8 cellular contexts compared by ENCODE assay signal in genomic region chr1:204128964-204129896, GRCh38. TPM values are rescaled to one million over a fixed set of nuclear protein-coding genes. Genes with fewer than 3 reads are reported as not detected.
A peak's percentile ranks its signal among the peaks of the same experiment; 100 is the strongest.
DNase-seq lines count a peak whose midpoint lies in the region; ATAC-seq and TF ChIP-seq lines count a peak whose summit lies in the region.

No MANE protein-coding gene starts in this region.

- no peaks in the 10 kb centered on the region for H3K36me3 ChIP-seq in mucosa of descending colon (ENCODE audit: low read depth)

- no peaks in the 10 kb centered on the region for H3K9me3 ChIP-seq in mucosa of descending colon

- peak overlapping the region; percentile 48 for H3K27ac ChIP-seq in epithelial cell of prostate

- peak; percentile 69 for TF ChIP-seq CTCF in mucosa of descending colon (IDR thresholded peaks at IDR 0.05)

- intact Hi-C loops in mucosa of descending colon (cut with DNase I, micrococcal nuclease): loop anchor here (5.0 to 10.0 kb wide), 3 partner anchors 54 to 267 kb away; partner anchors contain the start of genes SNRPE (in 1 of the 2) and SOX13 (in 1 of the 2)

- no peak overlapping the region for H3K4me3 ChIP-seq in mucosa of descending colon

- H3K4me1 ChIP-seq in mucosa of descending colon (ENCODE audit: low read depth): no peaks in the 10 kb centered on the region

- ATAC-seq in mucosa of descending colon: peak; percentile 90
- no peak for ATAC-seq in GM21619 (IDR thresholded peaks at IDR 0.05; ENCODE audit: unreplicated experiment)

- peak; percentile 96 for DNase-seq in D341Med (ENCODE audit: low spot score)
- DNase-seq in HPDE6-E6E7 (ENCODE audit: extremely low spot score): peak; percentile 76
- DNase-seq in NOMO-1 treated with dmso at 0.1 percent for 144 hours (lab: John Stamatoyannopoulos, UW; ENCODE audit: unreplicated experiment): peak; percentile 42
- peak; percentile 34 for DNase-seq in activated T-cell treated with anti-CD3 and anti-CD28 coated beads for 1 hour (ENCODE audit: low read depth)
- DNase-seq in epithelial cell of prostate (ENCODE audit: low read depth, low spot score): no peak
- DNase-seq in mucosa of descending colon: peak; percentile 61 to 79 (median 71)
- peak; percentile 22 to 43 for DNase-seq in stimulated activated CD8-positive, alpha-beta memory T cell treated with anti-CD3 and anti-CD28 coated beads, Interleukin-2, amount 100 ng/mL, for 1 hour (ENCODE audit: low read depth in 2 of 2)

RNA-seq across cellular contexts. Expression of gene ETNK2, which starts 22.6 kb away (rescaled TPM):
- total RNA-seq in mucosa of descending colon: 1 to 10 TPM in 2 of 3 donors, under 1 TPM in 1; 0.20 to 6.8 (median 2.1) TPM

RNA-seq across cellular contexts. Expression of gene REN, which starts 36.9 kb away (rescaled TPM):
- total RNA-seq in mucosa of descending colon: under 1 TPM in 2 of 3 donors, not detected in 1; 0.26 to 0.87 TPM

RNA-seq across cellular contexts. Expression of gene SOX13, which starts 56.3 kb away (rescaled TPM):
- total RNA-seq in mucosa of descending colon: 10 to 100 TPM; 39.8 to 69.2 (median 40.7) TPM
